In genomic region chr19:3358919-3359849, GRCh38 we compare ENCODE assay signal across 7 cellular contexts. TPM values are rescaled to one million over a fixed set of nuclear protein-coding genes. Genes with fewer than 3 reads are reported as not detected.
DNase-seq lines count a peak whose midpoint lies in the region; TF ChIP-seq lines count a peak whose summit lies in the region.

No MANE protein-coding gene starts in this region.

- no peak for TF ChIP-seq CTCF in GM13976 (IDR thresholded peaks at IDR 0.05; ENCODE audit: borderline replicate concordance, control extremely low read depth, extremely low read depth, insufficient read depth, missing control alignments)

- in situ Hi-C loops in GM13976 (cut with MboI; ENCODE audit: low sequenced_read_pairs, unreplicated experiment) = no loop called here

- H3K4me1 ChIP-seq in mononuclear cell (ENCODE audit: insufficient read depth, low read length) = peaks cover 19% of the 10 kb centered on the region

- H3K27me3 ChIP-seq in mononuclear cell (ENCODE audit: insufficient read depth, low read length) = no peaks in the 10 kb centered on the region

- H3K9me3 ChIP-seq in mononuclear cell (ENCODE audit: low read depth, low read length) = no peaks in the 10 kb centered on the region

- DNase-seq in GM13976 (ENCODE audit: low spot score) = peak; percentile 90
- DNase-seq in Jurkat, Clone E6-1 (ENCODE audit: low read depth, low spot score) = no peak
- DNase-seq in activated CD4-positive, alpha-beta T cell treated with anti-CD3 and anti-CD28 coated beads, Interleukin-2, amount 50 U/mL, for 48 hours = peak; percentile 61 to 68
- peak; percentile 60 for DNase-seq in effector CD4-positive, alpha-beta T cell
- DNase-seq in stimulated activated CD8-positive, alpha-beta memory T cell treated with anti-CD3 and anti-CD28 coated beads, Interleukin-7, amount 100 ng/mL, for 4 hours (ENCODE audit: low read depth in 2 of 2) = peak; percentile 60 to 80
- DNase-seq in ecto neural progenitor cell (ENCODE audit: low spot score) = no peak

- peak overlapping the region; percentile 63 for H3K4me3 ChIP-seq in Jurkat, Clone E6-1 (ENCODE audit: low read length)
- H3K4me3 ChIP-seq in mononuclear cell (ENCODE audit: low read length) = peak overlapping the region; percentile 42

RNA-seq across cellular contexts. Expression of gene NFIC, which starts 7.2 kb away (rescaled TPM):
- polyA plus RNA-seq in Jurkat, Clone E6-1 (2012; ENCODE audit: insufficient read depth, insufficient read length) = 5.2 TPM
- total RNA-seq in mononuclear cell = 17.3 TPM

Comparison
In these comparisons a context has a peak if more than half of its experiments do, and no peak if none do; other contexts are left out.
1. DNase-seq: peak in GM13976 (single experiment), activated CD4-positive, alpha-beta T cell treated with anti-CD3 and anti-CD28 coated beads, Interleukin-2, amount 50 U/mL, for 48 hours (2 of 2), effector CD4-positive, alpha-beta T cell (single experiment) and stimulated activated CD8-positive, alpha-beta memory T cell treated with anti-CD3 and anti-CD28 coated beads, Interleukin-7, amount 100 ng/mL, for 4 hours (2 of 2); none in Jurkat, Clone E6-1 (single experiment) and ecto neural progenitor cell (single experiment).